ENCODE assay signal across 2 cellular contexts in genomic region chr5:154708845-154709244, GRCh38.
A peak's percentile ranks its signal among the peaks of the same experiment; 100 is the strongest.
TF ChIP-seq lines count a peak whose summit lies in the region.

No MANE protein-coding gene starts in this region.

TF ChIP-seq in WTC11, 78 proteins besides CTCF, POLR2A, EP300 and RAD21 (continued from another document):
- TF ChIP-seq, protein P1, sequence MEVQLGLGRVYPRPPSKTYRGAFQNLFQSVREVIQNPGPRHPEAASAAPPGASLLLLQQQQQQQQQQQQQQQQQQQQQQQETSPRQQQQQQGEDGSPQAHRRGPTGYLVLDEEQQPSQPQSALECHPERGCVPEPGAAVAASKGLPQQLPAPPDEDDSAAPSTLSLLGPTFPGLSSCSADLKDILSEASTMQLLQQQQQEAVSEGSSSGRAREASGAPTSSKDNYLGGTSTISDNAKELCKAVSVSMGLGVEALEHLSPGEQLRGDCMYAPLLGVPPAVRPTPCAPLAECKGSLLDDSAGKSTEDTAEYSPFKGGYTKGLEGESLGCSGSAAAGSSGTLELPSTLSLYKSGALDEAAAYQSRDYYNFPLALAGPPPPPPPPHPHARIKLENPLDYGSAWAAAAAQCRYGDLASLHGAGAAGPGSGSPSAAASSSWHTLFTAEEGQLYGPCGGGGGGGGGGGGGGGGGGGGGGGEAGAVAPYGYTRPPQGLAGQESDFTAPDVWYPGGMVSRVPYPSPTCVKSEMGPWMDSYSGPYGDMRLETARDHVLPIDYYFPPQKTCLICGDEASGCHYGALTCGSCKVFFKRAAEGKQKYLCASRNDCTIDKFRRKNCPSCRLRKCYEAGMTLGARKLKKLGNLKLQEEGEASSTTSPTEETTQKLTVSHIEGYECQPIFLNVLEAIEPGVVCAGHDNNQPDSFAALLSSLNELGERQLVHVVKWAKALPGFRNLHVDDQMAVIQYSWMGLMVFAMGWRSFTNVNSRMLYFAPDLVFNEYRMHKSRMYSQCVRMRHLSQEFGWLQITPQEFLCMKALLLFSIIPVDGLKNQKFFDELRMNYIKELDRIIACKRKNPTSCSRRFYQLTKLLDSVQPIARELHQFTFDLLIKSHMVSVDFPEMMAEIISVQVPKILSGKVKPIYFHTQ (CRISPR knock-in tag; IDR thresholded peaks at IDR 0.05): no peak
- TF ChIP-seq GABPB1 (CRISPR knock-in tag; IDR thresholded peaks at IDR 0.05): 0 out of 2 replicates have a peak, but pooled peaks have one; percentile 16
- TF ChIP-seq SMAD3 (CRISPR knock-in tag; IDR thresholded peaks at IDR 0.05; ENCODE audit: borderline replicate concordance): no peak
- no peak for TF ChIP-seq NFATC4 (CRISPR knock-in tag; IDR thresholded peaks at IDR 0.05)

TF ChIP-seq in HepG2, 621 proteins besides CTCF, POLR2A, EP300 and RAD21 (continued from another document):
- no peak for TF ChIP-seq TIGD3 (CRISPR knock-in tag; IDR thresholded peaks at IDR 0.05; ENCODE audit: borderline replicate concordance)
- no peak for TF ChIP-seq WIZ (CRISPR knock-in tag; IDR thresholded peaks at IDR 0.05)
- TF ChIP-seq ARID5B (CRISPR knock-in tag; IDR thresholded peaks at IDR 0.05): peak; percentile 22; the same call in 1 of the 2 replicates
- TF ChIP-seq ATF3 (CRISPR knock-in tag; IDR thresholded peaks at IDR 0.05): 0 out of 2 replicates have a peak, but pooled peaks have one; percentile 23
- no peak for TF ChIP-seq SOX13 (IDR thresholded peaks at IDR 0.05)
- TF ChIP-seq SOX13 (CRISPR knock-in tag; conservative IDR thresholded peaks at IDR 0.05 in 1 of 2, IDR thresholded peaks at IDR 0.05 in 1 of 2): peak in 1 of 2 experiments; percentile 41; a peak in 1 of 4 replicates
- no peak for TF ChIP-seq ASH2L (IDR thresholded peaks at IDR 0.05; ENCODE audit: insufficient read length, low read depth, low read length)
- no peak for TF ChIP-seq ELF4 (CRISPR knock-in tag; IDR thresholded peaks at IDR 0.05; ENCODE audit: borderline replicate concordance)
- no peak for TF ChIP-seq MZF1 (CRISPR knock-in tag; IDR thresholded peaks at IDR 0.05; ENCODE audit: borderline replicate concordance)
- peak; percentile 91 for TF ChIP-seq FOSL2 (CRISPR knock-in tag; IDR thresholded peaks at IDR 0.05)
- 0 out of 2 replicates have a peak, but pooled peaks have one; percentile 14 for TF ChIP-seq CEBPG (CRISPR knock-in tag; IDR thresholded peaks at IDR 0.05)
- TF ChIP-seq TBX2 (CRISPR knock-in tag; IDR thresholded peaks at IDR 0.05; ENCODE audit: borderline replicate concordance): 0 out of 2 replicates have a peak, but pooled peaks have one; percentile 42
- no peak for TF ChIP-seq FOXA1 (IDR thresholded peaks at IDR 0.05)
- TF ChIP-seq FOXA1 (CRISPR knock-in tag; IDR thresholded peaks at IDR 0.05): peak; percentile 32; the same call in 1 of the 2 replicates
- no peak for TF ChIP-seq FOXJ3 (CRISPR knock-in tag; IDR thresholded peaks at IDR 0.05; ENCODE audit: borderline replicate concordance)
- TF ChIP-seq SOX5 (CRISPR knock-in tag; IDR thresholded peaks at IDR 0.05; ENCODE audit: borderline replicate concordance): peak; percentile 72; the same call in 1 of the 2 replicates
- TF ChIP-seq TEAD3 (CRISPR knock-in tag; optimal IDR thresholded peaks at IDR 0.05; ENCODE audit: borderline replicate concordance): peak; percentile 13
- peak; percentile 34; the same call in 1 of the 2 replicates for TF ChIP-seq CEBPB (IDR thresholded peaks at IDR 0.05; ENCODE audit: borderline replicate concordance, low read depth, low read length)
- 0 out of 2 replicates have a peak, but pooled peaks have one; percentile 17 for TF ChIP-seq GATAD2A (CRISPR knock-in tag; IDR thresholded peaks at IDR 0.05)
- TF ChIP-seq ZNF34 (CRISPR knock-in tag; IDR thresholded peaks at IDR 0.05; ENCODE audit: borderline replicate concordance): no peak
TF ChIP-seq in HepG2: peak in this region for 15.
